In the genomic region with DNA sequence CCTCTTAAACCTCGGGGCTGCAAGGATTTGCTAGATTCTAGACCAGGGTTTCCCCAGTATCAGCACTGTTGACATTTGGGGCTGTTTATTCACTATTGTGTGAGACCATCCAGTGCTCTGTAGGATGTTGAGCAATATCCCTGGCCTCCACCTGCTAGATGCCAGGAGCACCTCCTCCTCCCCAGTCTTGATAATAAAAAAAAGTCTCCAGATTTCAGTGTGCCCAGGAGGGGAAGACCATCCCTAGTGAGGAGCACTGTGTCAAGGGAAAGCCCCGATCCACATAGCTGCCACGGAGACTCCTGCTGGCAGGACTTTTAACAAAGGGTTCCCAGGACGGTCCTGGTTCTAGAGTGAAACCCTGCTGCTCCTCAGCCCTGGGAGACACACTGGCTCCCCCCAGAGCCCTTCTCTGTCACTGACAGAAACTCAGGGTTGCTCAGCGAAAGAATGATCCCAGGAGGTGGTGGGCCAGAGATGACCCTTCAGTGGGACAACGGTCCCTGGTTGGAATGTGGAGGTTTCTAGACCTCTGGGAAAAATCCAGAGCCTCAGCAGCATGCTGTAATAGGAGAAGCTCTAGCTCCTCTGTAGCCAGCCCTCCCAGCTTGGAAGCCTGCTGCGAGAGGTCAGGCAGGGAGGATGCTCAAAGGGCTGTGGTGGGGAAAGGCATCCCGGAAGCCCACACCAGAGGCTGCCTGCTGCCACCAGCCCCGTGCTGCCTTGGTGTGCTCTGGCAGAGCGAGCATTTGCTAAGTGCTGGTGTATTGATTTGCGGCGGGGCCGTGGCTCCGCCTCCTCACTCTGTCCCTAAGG, we compare ENCODE assay signal across 8 cellular contexts. TPM values are rescaled to one million over a fixed set of nuclear protein-coding genes. Genes with fewer than 3 reads are reported as not detected.
DNase-seq lines count a peak whose midpoint lies in the region; ATAC-seq and TF ChIP-seq lines count a peak whose summit lies in the region.

No MANE protein-coding gene starts in this region.

- H3K4me3 ChIP-seq in GM12865 (ENCODE audit: low read depth, low read length) (no peak overlapping the region), fibroblast of mammary gland (ENCODE audit: control insufficient read depth, low read depth, low read length) (no peak overlapping the region), retinal pigment epithelial cell (ENCODE audit: low read length) (no peak overlapping the region), adrenal gland (no peak overlapping the region)

- H3K27me3 ChIP-seq in adrenal gland, result no peaks in the 10 kb centered on the region

- no peaks in the 10 kb centered on the region for H3K4me1 ChIP-seq in adrenal gland (replicated peaks in 1 of 2)

- DNase-seq in GM12865 (ENCODE audit: low read depth), result no peak
- DNase-seq in NCI-H82 (lab: John Stamatoyannopoulos, UW), result peak; percentile 80
- DNase-seq in fibroblast of mammary gland (ENCODE audit: low read depth), result peak; percentile 55
- no peak for DNase-seq in retinal pigment epithelial cell (ENCODE audit: low read depth)
- DNase-seq in activated CD8-positive, alpha-beta memory T cell treated with anti-CD3 and anti-CD28 coated beads for 24 hours, result no peak
- no peak for DNase-seq in adrenal gland
- DNase-seq in NCI-H774 (lab: John Stamatoyannopoulos, UW), result no peak

- H3K9me3 ChIP-seq in adrenal gland (replicated peaks in 1 of 3), result no peaks in the 10 kb centered on the region

- 74 to 81% (median 78%) methylated on average over 13 to 14 of the region's 14 CpGs for WGBS in adrenal gland, 4 donors

- intact Hi-C loops in adrenal gland (cut with DNase I), result no loop called here

- no peaks in the 10 kb centered on the region for H3K36me3 ChIP-seq in adrenal gland (replicated peaks in 1 of 2)

- TF ChIP-seq CTCF in GM12865 (IDR thresholded peaks at IDR 0.05; ENCODE audit: insufficient read depth, low read depth, low read length, missing control alignments) (peak; percentile 0), fibroblast of mammary gland (conservative IDR thresholded peaks at IDR 0.05; ENCODE audit: control insufficient read depth, insufficient read depth, low read depth, low read length) (peak; percentile 36), retinal pigment epithelial cell (conservative IDR thresholded peaks at IDR 0.05; ENCODE audit: low read depth, low read length) (peak; percentile 57), adrenal gland (IDR thresholded peaks at IDR 0.05) (no peak)

- peak overlapping the region in 1 of 5 donors; percentile 0 for H3K27ac ChIP-seq in adrenal gland

- ATAC-seq in GM21515 (IDR thresholded peaks at IDR 0.05; ENCODE audit: unreplicated experiment), result no peak

- TF ChIP-seq POLR2A in adrenal gland (IDR thresholded peaks at IDR 0.05), result no peak

RNA-seq across cellular contexts. Expression of gene LYL1, which starts 20.3 kb away (rescaled TPM):
- 10 to 100 TPM in 5 of 8 donors, 1 to 10 TPM in 3; 4.3 to 22.5 (median 13.2) TPM for total RNA-seq in adrenal gland
- 10 to 100 TPM in 1 of 3 donors, 1 to 10 TPM in 1, under 1 TPM in 1; 0.38 to 18.7 (median 7.9) TPM for polyA plus RNA-seq in adrenal gland

RNA-seq across cellular contexts. Expression of gene TRMT1, which starts 34.1 kb away (rescaled TPM):
- total RNA-seq in adrenal gland, result 10 to 100 TPM; 13.4 to 48.0 (median 35.4) TPM
- polyA plus RNA-seq in adrenal gland, result 100 to 1,000 TPM in 2 of 3 donors, 10 to 100 TPM in 1; 15.5 to 229 (median 120) TPM

RNA-seq across cellular contexts. Expression of gene NACC1, which starts 35.7 kb away (rescaled TPM):
- 10 to 100 TPM; 26.7 to 67.0 (median 48.0) TPM for total RNA-seq in adrenal gland
- 10 to 100 TPM; 12.4 to 47.7 (median 14.8) TPM for polyA plus RNA-seq in adrenal gland

Comparison
In these comparisons a context has a peak if more than half of its experiments do, and no peak if none do; other contexts are left out.
1. DNase-seq: peak in NCI-H82 (single experiment) and fibroblast of mammary gland (single experiment); none in GM12865 (single experiment), retinal pigment epithelial cell (single experiment), activated CD8-positive, alpha-beta memory T cell treated with anti-CD3 and anti-CD28 coated beads for 24 hours (single experiment), adrenal gland (0 of 7) and NCI-H774 (single experiment).
2. CTCF ChIP-seq: peak in GM12865 (single experiment), fibroblast of mammary gland (single experiment) and retinal pigment epithelial cell (single experiment); none in adrenal gland (0 of 6).